18 cellular contexts compared by ENCODE assay signal in the genomic region with DNA sequence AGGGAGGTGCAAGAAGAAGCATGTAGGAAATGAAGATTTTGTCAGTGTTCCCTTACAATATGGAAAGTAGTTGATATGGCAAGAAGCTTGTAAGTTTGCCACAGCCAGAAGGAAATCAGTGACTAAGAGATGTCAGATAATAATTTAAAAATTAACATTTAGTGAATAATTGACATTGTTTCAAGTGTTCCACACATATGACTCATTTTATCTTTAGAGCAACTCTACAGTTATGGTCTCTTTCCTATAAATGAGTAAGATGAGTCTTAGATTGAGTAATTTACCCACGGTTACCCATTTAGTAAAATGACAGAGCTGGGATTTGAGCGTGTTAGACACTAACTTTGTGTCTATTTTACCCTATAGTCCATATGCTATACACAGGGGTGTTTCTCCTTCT.
DNase-seq lines count a peak whose midpoint lies in the region; ATAC-seq and TF ChIP-seq lines count a peak whose summit lies in the region.
"Had no signal": no experiment of that assay in that cellular context is flagged by ENCODE, and none has a peak within 500 bp of the region (broad histone marks: within the 10 kb centered on the region; RNA-seq: fewer than 3 reads in every experiment).

No MANE protein-coding gene starts in this region.

- intact Hi-C loops in activated CD4-positive, alpha-beta T cell treated with anti-CD3 and anti-CD28 coated beads, Interleukin-2, amount 10 ng/mL, durations not matched to agents 24 days and 14 days (cut with micrococcal nuclease): no loop called here

- no peaks in the 10 kb centered on the region for H3K4me1 ChIP-seq in osteoblast (ENCODE audit: insufficient read depth, low read length)
- H3K4me1 ChIP-seq: BLaER1 treated with 17β-estradiol and CSF1 and Interleukin-3, amounts not matched to agents 10 nM and 100 nM had no signal

- TF ChIP-seq CTCF in osteoblast (IDR thresholded peaks at IDR 0.05; ENCODE audit: extremely low read depth, low read depth, low read length): no peak

- H3K36me3 ChIP-seq in osteoblast (ENCODE audit: insufficient read depth, low read length): no peaks in the 10 kb centered on the region
- H3K36me3 ChIP-seq: BLaER1 treated with 17β-estradiol and CSF1 and Interleukin-3, amounts not matched to agents 10 nM and 100 nM; ovary had no signal

- H3K27ac ChIP-seq in osteoblast (ENCODE audit: low read depth, low read length): no peak overlapping the region
- H3K27ac ChIP-seq: BLaER1 treated with 17β-estradiol and CSF1 and Interleukin-3, amounts not matched to agents 10 nM and 100 nM; ovary had no signal

- H3K4me3 ChIP-seq in osteoblast (ENCODE audit: insufficient read depth, low read length): no peak overlapping the region
- H3K4me3 ChIP-seq: BLaER1 treated with 17β-estradiol and CSF1 and Interleukin-3, amounts not matched to agents 10 nM and 100 nM; ovary had no signal

- H3K79me2 ChIP-seq in osteoblast (ENCODE audit: insufficient read depth, low read length): no peaks in the 10 kb centered on the region

- H3K27me3 Mint-ChIP-seq in activated CD4-positive, alpha-beta T cell treated with anti-CD3 and anti-CD28 coated beads, Interleukin-2, amount 10 ng/mL, durations not matched to agents 24 days and 14 days: no peaks in the 10 kb centered on the region
- H3K27me3 Mint-ChIP-seq: activated CD8-positive, alpha-beta T cell treated with anti-CD3 and anti-CD28 coated beads for 36 hours had no signal

- no peaks in the 10 kb centered on the region for H3K9me3 Mint-ChIP-seq in activated CD4-positive, alpha-beta T cell treated with anti-CD3 and anti-CD28 coated beads, Interleukin-2, amount 10 ng/mL, durations not matched to agents 24 days and 14 days
- H3K9me3 Mint-ChIP-seq: activated CD8-positive, alpha-beta T cell treated with anti-CD3 and anti-CD28 coated beads for 36 hours had no signal

- peak; percentile 51 for ATAC-seq in GM19351 (IDR thresholded peaks at IDR 0.05; ENCODE audit: unreplicated experiment)
- peak; percentile 94 for ATAC-seq in HG02678 (IDR thresholded peaks at IDR 0.05; ENCODE audit: unreplicated experiment)
- peak; percentile 63 for ATAC-seq in HG03439 (IDR thresholded peaks at IDR 0.05; ENCODE audit: unreplicated experiment)
- ATAC-seq: activated CD8-positive, alpha-beta T cell treated with anti-CD3 and anti-CD28 coated beads for 36 hours; HepG2 had no signal

- H3K4me2 ChIP-seq in osteoblast (ENCODE audit: insufficient read depth, low read length): no peak overlapping the region
- H3K4me2 ChIP-seq: BLaER1 treated with 17β-estradiol and CSF1 and Interleukin-3, amounts not matched to agents 10 nM and 100 nM had no signal

- no peaks in the 10 kb centered on the region for H3K36me3 Mint-ChIP-seq in activated CD4-positive, alpha-beta T cell treated with anti-CD3 and anti-CD28 coated beads, Interleukin-2, amount 10 ng/mL, durations not matched to agents 24 days and 14 days (ENCODE audit: low read depth)

- no peaks in the 10 kb centered on the region for H3K4me1 Mint-ChIP-seq in activated CD4-positive, alpha-beta T cell treated with anti-CD3 and anti-CD28 coated beads, Interleukin-2, amount 10 ng/mL, durations not matched to agents 24 days and 14 days

- no peaks in the 10 kb centered on the region for H4K20me1 ChIP-seq in osteoblast (ENCODE audit: insufficient read depth, low read length)

- peaks cover 3% of the 10 kb centered on the region for H3K27me3 ChIP-seq in osteoblast (ENCODE audit: insufficient read depth, low read length)
- H3K27me3 ChIP-seq: ovary had no signal

- H3K9me3 ChIP-seq in osteoblast (ENCODE audit: low read depth, low read length): no peaks in the 10 kb centered on the region
- H3K9me3 ChIP-seq: ovary had no signal

- no peak overlapping the region for H3K27ac Mint-ChIP-seq in activated CD4-positive, alpha-beta T cell treated with anti-CD3 and anti-CD28 coated beads, Interleukin-2, amount 10 ng/mL, durations not matched to agents 24 days and 14 days
- H3K27ac Mint-ChIP-seq: activated CD8-positive, alpha-beta T cell treated with anti-CD3 and anti-CD28 coated beads for 36 hours had no signal

- DNase-seq in ACHN (peak; percentile 43), osteoblast (ENCODE audit: insufficient read length, low spot score, missing footprints) (no peak), AG20443 (ENCODE audit: low spot score) (no peak), Kasumi-1 (lab: John Stamatoyannopoulos, UW) (no peak)
- no peak for DNase-seq in activated CD4-positive, alpha-beta T cell treated with anti-CD3 and anti-CD28 coated beads, Interleukin-2, amount 10 ng/mL, durations not matched to agents 24 days and 14 days
- DNase-seq: 8988T; activated CD8-positive, alpha-beta T cell treated with anti-CD3 and anti-CD28 coated beads for 36 hours; DMS53; NCI-H1694 treated with DMSO at 0.1 percent for 48 hours; NCI-H226; ovary; Right ventricle myocardium superior; stimulated activated CD4-positive, alpha-beta T cell treated with anti-CD3 and anti-CD28 coated beads, Interleukin-2, amount 100 ng/mL, for 24 hours had no signal

- no peak overlapping the region for H2AFZ ChIP-seq in osteoblast (ENCODE audit: low read length)

- in situ Hi-C loops in ACHN (cut with HindIII; ENCODE audit: low pct_ligation_motif_present, low pct_unique_long_range_greater_than_20kb, low sequenced_read_pairs): no loop called here

- no peak overlapping the region for H3K4me3 Mint-ChIP-seq in activated CD4-positive, alpha-beta T cell treated with anti-CD3 and anti-CD28 coated beads, Interleukin-2, amount 10 ng/mL, durations not matched to agents 24 days and 14 days
- H3K4me3 Mint-ChIP-seq: activated CD8-positive, alpha-beta T cell treated with anti-CD3 and anti-CD28 coated beads for 36 hours had no signal
